ENCODE assay signal across 8 cellular contexts in the genomic region with DNA sequence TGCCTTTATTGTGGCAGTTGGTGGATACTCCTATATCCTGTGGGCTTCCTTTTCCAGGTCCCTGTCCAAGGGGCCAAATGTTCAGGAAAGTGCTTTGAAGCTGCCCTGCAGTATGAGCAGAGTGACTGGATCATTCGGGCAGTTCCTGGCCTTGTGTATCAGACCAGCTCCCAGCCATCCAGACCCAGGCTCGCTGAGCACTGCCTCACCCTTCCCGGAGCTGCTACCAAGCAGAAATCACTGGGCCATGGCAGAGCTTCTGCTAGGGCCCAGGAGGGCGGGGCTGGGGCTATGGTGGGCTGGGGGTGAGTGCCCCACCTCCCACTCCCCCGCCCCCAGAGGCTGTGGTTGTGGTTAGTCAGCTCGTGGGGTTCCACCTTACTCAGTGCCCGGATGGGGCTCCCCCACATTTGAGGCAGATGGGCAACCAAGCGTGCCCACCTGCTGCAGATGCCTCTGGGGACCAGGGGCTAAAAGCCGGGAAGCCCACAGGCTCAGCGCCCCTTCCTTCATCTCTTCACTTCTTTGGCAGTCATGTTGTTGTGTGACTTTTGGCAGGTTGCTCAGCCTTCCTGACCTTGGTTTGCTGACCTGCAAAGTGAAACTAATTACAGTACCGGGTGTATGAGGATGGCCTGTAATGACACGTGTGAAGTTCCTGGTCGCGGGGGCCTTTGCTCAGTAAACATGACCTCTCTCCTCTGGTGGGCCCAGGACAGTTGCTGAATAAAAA. TPM values are rescaled to one million over a fixed set of nuclear protein-coding genes. Genes with fewer than 3 reads are reported as not detected.
DNase-seq lines count a peak whose midpoint lies in the region; ATAC-seq, FAIRE-seq and TF ChIP-seq lines count a peak whose summit lies in the region.

No MANE protein-coding gene starts in this region.

- no peak overlapping the region for H3T11ph ChIP-seq in H9 (ENCODE audit: low read length)

- H2BK5ac ChIP-seq in H9 (ENCODE audit: insufficient read length, low read length), result no peak overlapping the region

- RAD21 ChIA-PET in GM12878 (lab: Charles Lee; ENCODE audit: unreplicated experiment), result interaction anchor here (0.5 to 14.5 kb wide), 10 partner anchors 8 to 439 kb away, joined by 3 to 187 read pairs (median 6); no protein-coding TSS in a partner anchor

- no peak; the same call in 1 of the 2 replicates for TF ChIP-seq RAD21 in GM12878 (IDR thresholded peaks at IDR 0.05; ENCODE audit: insufficient read depth, low read depth, low read length)

- ATAC-seq in GM21515 (IDR thresholded peaks at IDR 0.05; ENCODE audit: unreplicated experiment), result peak; percentile 52
- ATAC-seq in GM12878, result peak; percentile 70
- no peak for ATAC-seq in WTC11

- H3K36me3 Mint-ChIP-seq in H9 (ENCODE audit: insufficient read depth in 1 of 3, low read depth in 3 of 3) (no peaks in the 10 kb centered on the region; a peak in 1 of 7 replicates), WTC11 (no peaks in the 10 kb centered on the region)

- H2BK15ac ChIP-seq in H9 (ENCODE audit: low read depth, low read length), result no peak overlapping the region

- peaks cover 39% of the 10 kb centered on the region for H3K27me3 Mint-ChIP-seq in H9 (ENCODE audit: low read depth)
- peaks cover 22% of the 10 kb centered on the region for H3K27me3 Mint-ChIP-seq in WTC11 (ENCODE audit: low read depth)

- H3K4me3 Mint-ChIP-seq in H9 (no peak overlapping the region), WTC11 (no peak overlapping the region)

- DNase-seq in GM12865 (ENCODE audit: low read depth) (peak; percentile 85), GM12878 (ENCODE audit: low read depth, low spot score) (peak; percentile 84), H7 (no peak), H9 (no peak), WTC11 (ENCODE audit: low spot score) (no peak)
- peak; percentile 39 for DNase-seq in Jurkat, Clone E6-1 (ENCODE audit: low read depth, low spot score)
- DNase-seq in stimulated activated CD8-positive, alpha-beta memory T cell treated with anti-CD3 and anti-CD28 coated beads, Interleukin-4, amount 100 ng/mL, for 48 hours, result peak; percentile 71

- CTCF ChIA-PET in GM12878 (lab: Yijun Ruan, JAX) (interaction anchor here (0.8 to 17.2 kb wide), 11 partner anchors 8 to 161 kb away, joined by 3 to 273 read pairs (median 5); no protein-coding TSS in a partner anchor), WTC11 (lab: Charles Lee) (interaction anchor here (1.1 to 4.6 kb wide), 4 partner anchors 8 to 465 kb away, joined by 3 to 33 read pairs (median 6); no protein-coding TSS in a partner anchor)

- H2AK5ac ChIP-seq in H9 (ENCODE audit: insufficient read length, low read length), result no peak overlapping the region

- H3K9me3 Mint-ChIP-seq in H9, result no peaks in the 10 kb centered on the region
- no peaks in the 10 kb centered on the region for H3K9me3 Mint-ChIP-seq in WTC11

- no peak overlapping the region for H4K5ac ChIP-seq in H9 (ENCODE audit: insufficient read length, low read depth, low read length)

- TF ChIP-seq CTCF in GM12865 (IDR thresholded peaks at IDR 0.05; ENCODE audit: insufficient read depth, low read depth, low read length, missing control alignments) (no peak), GM12878 (IDR thresholded peaks at IDR 0.05 in 2 of 3, conservative IDR thresholded peaks at IDR 0.05 in 1 of 3; ENCODE audit: control insufficient read depth in 2 of 3, extremely low read depth in 1 of 3, insufficient read depth in 1 of 3, low read depth in 3 of 3, low read length in 3 of 3) (no peak), H9 (conservative IDR thresholded peaks at IDR 0.05) (no peak), WTC11 (IDR thresholded peaks at IDR 0.05) (no peak)

- H3K27ac ChIP-seq in GM12878 (ENCODE audit: control insufficient read depth, insufficient read depth) (peak overlapping the region; percentile 71), H9 (ENCODE audit: insufficient read length, low read depth, low read length) (no peak overlapping the region)

- peak; percentile 65 to 67; a peak in 3 of 4 replicates for TF ChIP-seq EP300 in GM12878 (IDR thresholded peaks at IDR 0.05; ENCODE audit: borderline replicate concordance in 1 of 2, control insufficient read depth in 1 of 2, low read depth in 2 of 2, low read length in 2 of 2)

- H2BK12ac ChIP-seq in H9 (ENCODE audit: insufficient read length, low read depth, low read length), result no peak overlapping the region

- H4K20me1 ChIP-seq in GM12878 (ENCODE audit: control insufficient read depth, insufficient read depth) (no peaks in the 10 kb centered on the region), H9 (ENCODE audit: control insufficient read depth, insufficient read depth, insufficient read length) (no peaks in the 10 kb centered on the region)

- no peak overlapping the region for H2BK20ac ChIP-seq in H9 (ENCODE audit: low read depth, low read length, poor library complexity, severe bottlenecking)

- H3K9me3 ChIP-seq in GM12878 (replicated peaks; ENCODE audit: control insufficient read depth, insufficient read depth, low read length) (no peaks in the 10 kb centered on the region), H9 (ENCODE audit: control insufficient read depth, low read depth, low read length) (no peaks in the 10 kb centered on the region)

- peaks cover 58% of the 10 kb centered on the region for H3K4me1 ChIP-seq in GM12878 (ENCODE audit: control insufficient read depth, insufficient read depth, low read length)
- no peaks in the 10 kb centered on the region; the same call in 1 of the 2 replicates for H3K4me1 ChIP-seq in H9 (ENCODE audit: insufficient read depth, low read length)

- H3K56ac ChIP-seq in H9 (ENCODE audit: insufficient read length, low read depth, low read length), result no peak overlapping the region

- peak overlapping the region; percentile 23 for H3K9ac ChIP-seq in GM12878 (ENCODE audit: control insufficient read depth, insufficient read depth, low read length)
- no peak overlapping the region for H3K9ac ChIP-seq in H9 (ENCODE audit: extremely low read depth, insufficient read length, low read length)

- peaks cover 9 to 18% of the 10 kb centered on the region in 2 experiments for H3K4me1 Mint-ChIP-seq in H9
- peaks cover 10% of the 10 kb centered on the region for H3K4me1 Mint-ChIP-seq in WTC11

- 0% methylated on average over 14 of the region's 14 CpGs for WGBS in GM12878 (ENCODE audit: insufficient coverage, insufficient replicate concordance, low lambda C conversion rate, missing lambda C conversion rate)
- WGBS in H9 (ENCODE audit: extremely low coverage, insufficient read length, low lambda C conversion rate), result no CpG with 5 or more reads among the region's 14 CpGs

- H2BK120ac ChIP-seq in H9 (ENCODE audit: low read depth, low read length, poor library complexity, severe bottlenecking), result no peak overlapping the region

- SMC1A ChIA-PET in GM12878 (lab: Charles Lee; ENCODE audit: uncharacterized antibody, unreplicated experiment), result interaction anchor here (1.1 to 7.1 kb wide), 11 partner anchors 8 to 520 kb away, joined by 3 to 50 read pairs (median 8); no protein-coding TSS in a partner anchor

- no peak overlapping the region for H3K4ac ChIP-seq in H9 (ENCODE audit: low read depth, low read length)

- intact Hi-C loops in GM12878 (cut with micrococcal nuclease; ENCODE audit: unreplicated experiment), result loop anchor here (2.0 to 10.0 kb wide), 4 partner anchors 46 to 298 kb away; partner anchors contain the start of gene EMSY

- TF ChIP-seq POLR2A in GM12878 (IDR thresholded peaks at IDR 0.05; ENCODE audit: low read depth, low read length), result peak; percentile 55

- H3K4me2 ChIP-seq in GM12878 (ENCODE audit: control insufficient read depth, insufficient read depth), result peak overlapping the region; percentile 77
- H3K4me2 ChIP-seq in H9 (ENCODE audit: insufficient read depth, insufficient read length, low read length), result no peak overlapping the region

- H3K79me1 ChIP-seq in H9 (ENCODE audit: insufficient read depth, low read depth, low read length, poor library complexity, severe bottlenecking), result no peaks in the 10 kb centered on the region

- no peak overlapping the region for H3K14ac ChIP-seq in H9 (ENCODE audit: insufficient read depth, low read length)

- in situ Hi-C loops in GM12878 (cut with MboI), result loop anchor here (5.0 to 10.0 kb wide), 2 partner anchors 45 to 438 kb away; no protein-coding TSS in a partner anchor

- H3K36me3 ChIP-seq in GM12878 (ENCODE audit: control insufficient read depth in 2 of 2, insufficient read depth in 2 of 2, low read length in 1 of 2), result no peaks in the 10 kb centered on the region
- no peaks in the 10 kb centered on the region for H3K36me3 ChIP-seq in H7 (replicated peaks; ENCODE audit: control insufficient read depth, insufficient read depth, low read length)

- no peaks in the 10 kb centered on the region for H3K79me2 ChIP-seq in GM12878 (ENCODE audit: control insufficient read depth, insufficient read depth, low read length)
- no peaks in the 10 kb centered on the region for H3K79me2 ChIP-seq in H9 (ENCODE audit: insufficient read depth, low read length)

- H3K4me3 ChIP-seq in GM12865 (ENCODE audit: low read depth, low read length) (no peak overlapping the region), GM12878 (peak overlapping the region; percentile 14; the same call in 1 of the 2 replicates), H7 (ENCODE audit: insufficient read depth, low read depth, low read length) (no peak overlapping the region)
- H3K4me3 ChIP-seq in Jurkat, Clone E6-1 (ENCODE audit: low read length), result no peak overlapping the region

- no TSS peak for BruUV-seq in GM12878 (replicated peaks; lab: Mats Ljungman, UMichigan)

- H3K18ac ChIP-seq in H9 (ENCODE audit: insufficient read length, low read depth, low read length), result no peak overlapping the region

- no peaks in the 10 kb centered on the region for H3K23me2 ChIP-seq in H9 (ENCODE audit: insufficient read length, low read depth, low read length, poor library complexity, severe bottlenecking)

- no peak overlapping the region for H4K8ac ChIP-seq in H9 (replicated peaks; ENCODE audit: insufficient read length, low read depth, low read length)

- no peak overlapping the region for H3K23ac ChIP-seq in H9 (ENCODE audit: insufficient read length, low read depth, low read length)

- H3K27me3 ChIP-seq in GM12878 (replicated peaks in 1 of 2; ENCODE audit: control insufficient read depth in 2 of 2, insufficient read depth in 2 of 2, low read length in 1 of 2) (peaks cover 1 to 8% of the 10 kb centered on the region in 2 experiments; a peak in 2 of 4 replicates), H7 (ENCODE audit: control insufficient read depth, insufficient read depth, low read length) (peaks cover 22% of the 10 kb centered on the region), H9 (ENCODE audit: insufficient read depth, low read length) (peaks cover 2% of the 10 kb centered on the region; the same call in 1 of the 2 replicates)

- FAIRE-seq in GM12878 (lab: Jason Lieb, UNC), result peak; percentile 31

- POLR2A ChIA-PET in GM12878 (lab: Charles Lee) (interaction anchor here (0.6 to 7.5 kb wide), 9 partner anchors 8 to 65 kb away, joined by 3 to 33 read pairs (median 4); no protein-coding TSS in a partner anchor), WTC11 (lab: Charles Lee) (no interaction called here)

- H4K91ac ChIP-seq in H9 (ENCODE audit: insufficient read length, low read depth, low read length), result no peak overlapping the region

- H3K27ac Mint-ChIP-seq in H9 (no peak overlapping the region), WTC11 (no peak overlapping the region)

- H2AFZ ChIP-seq in GM12878 (ENCODE audit: control insufficient read depth, low read depth, low read length) (no peak overlapping the region), H9 (ENCODE audit: low read length) (no peak overlapping the region)

RNA-seq across cellular contexts. Expression of gene LRRC32, which starts 2.0 kb away (rescaled TPM):
- polyA plus RNA-seq in Jurkat, Clone E6-1 (2012; ENCODE audit: insufficient read depth, insufficient read length), result not detected
- 16.4 and 17.5 TPM in 2 replicates for total RNA-seq in GM12878 (2013; cell fraction: nucleolus; rRNA removed)
- total RNA-seq in GM12878 (2014; rRNA removed) (11.0 and 12.9 TPM in 2 replicates), GM12878 (2014; rRNA removed; fragmentation: Illumina TruSeq; extraction: Trizol) (4.9 and 5.5 TPM in 2 replicates), GM12878 (2021) (20.8 and 21.2 TPM in 2 replicates), H9 (2021) (0.46 and 0.59 TPM in 2 replicates), WTC11 (2021) (0.74 to 1.7 TPM (median 1.6 TPM) in 3 replicates)
- polyA plus RNA-seq in GM12878 (2011; ENCODE audit: low read depth), result 3.9 TPM
- polyA plus RNA-seq in GM12878 (2011; rRNA removed) (0.17 and 0.56 TPM in 2 replicates), GM12878 (2014; fragmentation: Illumina TruSeq; extraction: Trizol) (7.1 and 9.3 TPM in 2 replicates), GM12878 (2014; fragmentation: Nextera tagmentation; extraction: Ambion mirVana) (1 to 10 TPM; 4.3 to 7.4 TPM), GM12878 (2014; rRNA removed) (12.2 and 15.4 TPM in 2 replicates), GM12878 (2016; fragmentation: Nextera tagmentation; extraction: Ambion mirVana) (1 to 10 TPM; 6.8 to 7.4 TPM)
- polyA plus RNA-seq in GM12878 (2011; cell fraction: cytosol; rRNA removed), result 0.31 and 0.67 TPM in 2 replicates
- 0.88 and 1.3 TPM in 2 replicates for polyA plus RNA-seq in GM12878 (2011; cell fraction: nucleus; rRNA removed)
- 4.3 and 11.6 TPM in 2 replicates for polyA plus RNA-seq in GM12878 (2012)
- 0.44 and 2.3 TPM in 2 replicates for polyA minus RNA-seq in GM12878 (2011; rRNA and poly(A)+ RNA removed)
- polyA minus RNA-seq in GM12878 (2011; cell fraction: cytosol; rRNA and poly(A)+ RNA removed), result 0.40 and 0.62 TPM in 2 replicates
- polyA minus RNA-seq in GM12878 (2011; cell fraction: nucleus; rRNA and poly(A)+ RNA removed), result 0.12 and 0.19 TPM in 2 replicates
- 0.63 and 0.94 TPM in 2 replicates for total RNA-seq in H7 (2014; rRNA removed; shearing (Covaris generic))

Comparison
In these comparisons a context has a peak if more than half of its experiments do, and no peak if none do; other contexts are left out.
1. DNase-seq: peak in GM12865 (single experiment), Jurkat, Clone E6-1 (single experiment), GM12878 (single experiment) and stimulated activated CD8-positive, alpha-beta memory T cell treated with anti-CD3 and anti-CD28 coated beads, Interleukin-4, amount 100 ng/mL, for 48 hours (single experiment); none in H7 (single experiment), H9 (single experiment) and WTC11 (single experiment).